Comparison of ENCODE assay signal across 30 cellular contexts in the genomic region with DNA sequence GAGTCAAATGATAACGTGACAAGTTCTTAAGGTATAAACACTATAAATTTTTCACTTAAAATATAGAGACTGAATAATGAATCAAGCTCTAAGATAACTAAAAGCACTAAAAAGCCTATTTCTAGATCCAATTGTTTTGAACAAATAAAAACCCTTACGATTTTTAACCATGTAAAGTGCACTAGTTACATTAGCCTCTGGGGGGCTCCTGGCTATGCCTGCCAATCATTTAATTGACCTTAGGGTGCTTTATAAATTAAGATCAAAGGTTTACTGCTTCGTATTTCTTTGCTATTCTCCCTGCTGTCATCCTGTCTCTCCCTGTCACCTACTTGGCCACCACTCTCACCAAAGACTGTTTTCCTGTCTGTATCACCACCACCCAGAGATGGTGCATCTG.
DNase-seq lines count a peak whose midpoint lies in the region; ATAC-seq and TF ChIP-seq lines count a peak whose summit lies in the region.
"Had no signal": no experiment of that assay in that cellular context is flagged by ENCODE, and none has a peak within 500 bp of the region (broad histone marks: within the 10 kb centered on the region; RNA-seq: fewer than 3 reads in every experiment).

No MANE protein-coding gene starts in this region.

- POLR2A ChIA-PET in OCI-LY7 (lab: Charles Lee) = no interaction called here

- H3K4me2 ChIP-seq in GM23338 (no peak overlapping the region), OCI-LY7 (ENCODE audit: low read length) (no peak overlapping the region)

- CTCF ChIA-PET in OCI-LY7 (lab: Charles Lee; ENCODE audit: unreplicated experiment) = no interaction called here

- TF ChIP-seq CTCF in GM23338 (conservative IDR thresholded peaks at IDR 0.05; ENCODE audit: low read depth in 2 of 2) (peak in 1 of 2 experiments; percentile 54; a peak in 3 of 4 replicates), OCI-LY7 (conservative IDR thresholded peaks at IDR 0.05; ENCODE audit: low read length) (peak; percentile 62), endodermal cell (conservative IDR thresholded peaks at IDR 0.05) (peak; percentile 66), retinal pigment epithelial cell (conservative IDR thresholded peaks at IDR 0.05; ENCODE audit: low read depth, low read length) (peak; percentile 39)

- H3K27me3 Mint-ChIP-seq in GM23338 (ENCODE audit: insufficient read depth, low read depth, poor library complexity) (peaks cover 2% of the 10 kb centered on the region), endodermal cell (ENCODE audit: insufficient read depth) (no peaks in the 10 kb centered on the region)

- no peaks in the 10 kb centered on the region for H3K4me1 Mint-ChIP-seq in GM23338
- no peaks in the 10 kb centered on the region for H3K4me1 Mint-ChIP-seq in endodermal cell
- H3K4me1 Mint-ChIP-seq: activated CD4-positive, alpha-beta memory T cell treated with anti-CD3 and anti-CD28 coated beads, Interleukin-2, amount 10 ng/mL, durations not matched to agents 7 days and 5 days; CD8-positive, alpha-beta memory T cell; memory B cell had no signal

- H3K36me3 ChIP-seq in GM23338 (ENCODE audit: insufficient read depth) (no peaks in the 10 kb centered on the region), OCI-LY7 (ENCODE audit: insufficient read depth, low read length) (no peaks in the 10 kb centered on the region), endodermal cell (ENCODE audit: control insufficient read depth, insufficient read depth, low read length) (no peaks in the 10 kb centered on the region)
- H3K36me3 ChIP-seq: esophagus muscularis mucosa, gastrocnemius medialis, thoracic aorta, uterus had no signal

- ATAC-seq in GM23338 (no peak), GM18868 (IDR thresholded peaks at IDR 0.05; ENCODE audit: unreplicated experiment) (no peak)
- ATAC-seq: activated CD4-positive, CD25-positive, alpha-beta regulatory T cell treated with anti-CD3 and anti-CD28 coated beads, Interleukin-2, amount 50 U/mL, for 24 hours; effector memory CD8-positive, alpha-beta T cell; gastrocnemius medialis; left colon; PC-3 had no signal

- H3K27ac Mint-ChIP-seq in GM23338 (no peak overlapping the region), endodermal cell (no peak overlapping the region)
- H3K27ac Mint-ChIP-seq: activated CD4-positive, alpha-beta memory T cell treated with anti-CD3 and anti-CD28 coated beads, Interleukin-2, amount 10 ng/mL, durations not matched to agents 7 days and 5 days; CD8-positive, alpha-beta memory T cell; effector memory CD8-positive, alpha-beta T cell; memory B cell; stimulated activated naive CD8-positive, alpha-beta T cell treated with anti-CD3 and anti-CD28 coated beads, Interleukin-15, Interleukin-2, amounts not matched to agents 100 ng/mL and 50 ng/mL, for 24 hours had no signal

- H3K4me1 ChIP-seq in GM23338 (ENCODE audit: insufficient read depth) (no peaks in the 10 kb centered on the region), OCI-LY7 (ENCODE audit: insufficient read depth, low read length, poor library complexity, severe bottlenecking) (no peaks in the 10 kb centered on the region), endodermal cell (ENCODE audit: control insufficient read depth, insufficient read depth, low read length) (no peaks in the 10 kb centered on the region)
- H3K4me1 ChIP-seq: esophagus muscularis mucosa, gastrocnemius medialis, uterus had no signal

- peak; percentile 17 for DNase-seq in GM23338 (ENCODE audit: low spot score)
- no peak for DNase-seq in OCI-LY7 (ENCODE audit: low spot score)
- DNase-seq in endodermal cell = no peak
- no peak for DNase-seq in retinal pigment epithelial cell (ENCODE audit: low read depth)
- DNase-seq in stimulated activated CD4-positive, alpha-beta T cell treated with anti-CD3 and anti-CD28 coated beads, Interleukin-1b, Interleukin-23, amount 100 ng/mL, for 48 hours = no peak
- no peak for DNase-seq in activated CD4-positive, alpha-beta T cell treated with anti-CD3 and anti-CD28 coated beads, Interleukin-2, amount 50 U/mL, for 1 hour
- DNase-seq: activated CD4-positive, alpha-beta memory T cell treated with anti-CD3 and anti-CD28 coated beads, Interleukin-2, amount 10 ng/mL, durations not matched to agents 7 days and 5 days; activated CD8-positive, alpha-beta memory T cell treated with anti-CD3 and anti-CD28 coated beads, Interleukin-2, amount 50 U/mL, for 48 hours; activated naive CD4-positive, alpha-beta T cell treated with anti-CD3 and anti-CD28 coated beads, Interleukin-2, amount 50 U/mL, for 16 hours; amygdala; CD8-positive, alpha-beta memory T cell; effector memory CD8-positive, alpha-beta T cell; gastrocnemius medialis; GM23248; Karpas-422; left colon; MV-4-11; NCI-H146; Right ventricle myocardium superior; SW 1271; uterus had no signal

- H3K27me3 ChIP-seq in GM23338 (ENCODE audit: insufficient read depth) = no peaks in the 10 kb centered on the region
- H3K27me3 ChIP-seq in endodermal cell (ENCODE audit: control insufficient read depth, insufficient read depth, low read length, poor library complexity, severe bottlenecking) = no peaks in the 10 kb centered on the region
- H3K27me3 ChIP-seq: gastrocnemius medialis, uterus had no signal

- intact Hi-C loops in OCI-LY7 (cut with micrococcal nuclease; ENCODE audit: unreplicated experiment) = no loop called here

- no peak overlapping the region for H3K27ac ChIP-seq in GM23338 (ENCODE audit: low read depth)
- H3K27ac ChIP-seq in OCI-LY7 (ENCODE audit: low read depth, low read length, poor library complexity, severe bottlenecking) = no peak overlapping the region
- H3K27ac ChIP-seq in endodermal cell (ENCODE audit: low read depth, low read length) = no peak overlapping the region
- H3K27ac ChIP-seq: coronary artery, esophagus muscularis mucosa, gastrocnemius medialis, GM23248, HL-60, thoracic aorta, uterus had no signal

- H3K4me3 Mint-ChIP-seq in GM23338 (no peak overlapping the region), endodermal cell (no peak overlapping the region)
- H3K4me3 Mint-ChIP-seq: activated CD4-positive, alpha-beta memory T cell treated with anti-CD3 and anti-CD28 coated beads, Interleukin-2, amount 10 ng/mL, durations not matched to agents 7 days and 5 days; CD8-positive, alpha-beta memory T cell; effector memory CD8-positive, alpha-beta T cell; memory B cell; stimulated activated naive CD8-positive, alpha-beta T cell treated with anti-CD3 and anti-CD28 coated beads, Interleukin-15, Interleukin-2, amounts not matched to agents 100 ng/mL and 50 ng/mL, for 24 hours had no signal

- peaks cover 2% of the 10 kb centered on the region; the same call in 1 of the 3 replicates for H3K9me3 Mint-ChIP-seq in GM23338
- peaks cover 14% of the 10 kb centered on the region for H3K9me3 Mint-ChIP-seq in endodermal cell
- H3K9me3 Mint-ChIP-seq: effector memory CD8-positive, alpha-beta T cell had no signal

- no peaks in the 10 kb centered on the region for H3F3A ChIP-seq in GM23338 (replicated peaks; ENCODE audit: low read depth)

- H3K36me3 Mint-ChIP-seq in GM23338 (ENCODE audit: low read depth) (no peaks in the 10 kb centered on the region), endodermal cell (ENCODE audit: low read depth) (no peaks in the 10 kb centered on the region)
- H3K36me3 Mint-ChIP-seq: memory B cell had no signal

- H3K9ac ChIP-seq in endodermal cell (ENCODE audit: extremely low read depth, low read length, poor library complexity, severe bottlenecking) = no peak overlapping the region
- H3K9ac ChIP-seq: GM23248 had no signal

- 0 out of 2 replicates have a peak, but pooled peaks cover 4% of the 10 kb centered on the region for H3K9me2 ChIP-seq in GM23338 (ENCODE audit: insufficient read depth)
- no peaks in the 10 kb centered on the region for H3K9me2 ChIP-seq in OCI-LY7 (ENCODE audit: insufficient read depth, low read length)

- H4K20me1 ChIP-seq in GM23338 (replicated peaks; ENCODE audit: insufficient read depth) = no peaks in the 10 kb centered on the region
- H4K20me1 ChIP-seq in OCI-LY7 (ENCODE audit: insufficient read depth, low read length) = no peaks in the 10 kb centered on the region

- H3K4me3 ChIP-seq in GM23338 = no peak overlapping the region
- no peak overlapping the region for H3K4me3 ChIP-seq in OCI-LY7 (ENCODE audit: low read depth, low read length, poor library complexity, severe bottlenecking)
- H3K4me3 ChIP-seq in endodermal cell (ENCODE audit: low read length) = no peak overlapping the region
- no peak overlapping the region for H3K4me3 ChIP-seq in retinal pigment epithelial cell (ENCODE audit: low read length)
- H3K4me3 ChIP-seq: coronary artery, esophagus muscularis mucosa, gastrocnemius medialis, GM23248, thoracic aorta, uterus had no signal

- H2AFZ ChIP-seq in GM23338 (no peak overlapping the region), OCI-LY7 (ENCODE audit: low read length) (no peak overlapping the region)
- H2AFZ ChIP-seq: GM23248 had no signal

- 80 to 83% methylated on average over 2 of the region's 3 CpGs for WGBS in endodermal cell (ENCODE audit: insufficient coverage in 1 of 2, insufficient read length in 1 of 2), 2 experiments

- BruUV-seq in OCI-LY7 (replicated peaks; lab: Mats Ljungman, UMichigan) = no TSS peak

- H3K79me2 ChIP-seq in GM23338 (replicated peaks; ENCODE audit: insufficient read depth) (no peaks in the 10 kb centered on the region), OCI-LY7 (ENCODE audit: insufficient read depth, low read depth, low read length) (no peaks in the 10 kb centered on the region)

- H3K9me3 ChIP-seq in OCI-LY7 (ENCODE audit: low read length) (no peaks in the 10 kb centered on the region), endodermal cell (ENCODE audit: control insufficient read depth, low read length) (no peaks in the 10 kb centered on the region)
- H3K9me3 ChIP-seq: gastrocnemius medialis, thoracic aorta, uterus had no signal

TF ChIP-seq in GM23338, 12 proteins besides CTCF, POLR2A, EP300 and RAD21 (continues in another document):
- no peak for TF ChIP-seq EZH2 (IDR thresholded peaks at IDR 0.05; ENCODE audit: low read depth, unreplicated experiment)
- TF ChIP-seq ZNF331 (CRISPR knock-in tag; IDR thresholded peaks at IDR 0.05; ENCODE audit: low read depth) = no peak
- no peak for TF ChIP-seq POLR2AphosphoS5 (IDR thresholded peaks at IDR 0.05; ENCODE audit: low read depth)
- TF ChIP-seq CREB1 (CRISPR knock-in tag; IDR thresholded peaks at IDR 0.05; ENCODE audit: low read depth) = no peak
- no peak for TF ChIP-seq NANOG (IDR thresholded peaks at IDR 0.05; ENCODE audit: borderline replicate concordance)
- TF ChIP-seq, protein P1, sequence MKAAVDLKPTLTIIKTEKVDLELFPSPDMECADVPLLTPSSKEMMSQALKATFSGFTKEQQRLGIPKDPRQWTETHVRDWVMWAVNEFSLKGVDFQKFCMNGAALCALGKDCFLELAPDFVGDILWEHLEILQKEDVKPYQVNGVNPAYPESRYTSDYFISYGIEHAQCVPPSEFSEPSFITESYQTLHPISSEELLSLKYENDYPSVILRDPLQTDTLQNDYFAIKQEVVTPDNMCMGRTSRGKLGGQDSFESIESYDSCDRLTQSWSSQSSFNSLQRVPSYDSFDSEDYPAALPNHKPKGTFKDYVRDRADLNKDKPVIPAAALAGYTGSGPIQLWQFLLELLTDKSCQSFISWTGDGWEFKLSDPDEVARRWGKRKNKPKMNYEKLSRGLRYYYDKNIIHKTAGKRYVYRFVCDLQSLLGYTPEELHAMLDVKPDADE (IDR thresholded peaks at IDR 0.05) = no peak
- TF ChIP-seq JUNB (IDR thresholded peaks at IDR 0.05; ENCODE audit: unreplicated experiment) = no peak
- TF ChIP-seq EZH2phosphoT487 (IDR thresholded peaks at IDR 0.05; ENCODE audit: unreplicated experiment) = no peak
